ENCODE assay signal across 20 cellular contexts in the genomic region with DNA sequence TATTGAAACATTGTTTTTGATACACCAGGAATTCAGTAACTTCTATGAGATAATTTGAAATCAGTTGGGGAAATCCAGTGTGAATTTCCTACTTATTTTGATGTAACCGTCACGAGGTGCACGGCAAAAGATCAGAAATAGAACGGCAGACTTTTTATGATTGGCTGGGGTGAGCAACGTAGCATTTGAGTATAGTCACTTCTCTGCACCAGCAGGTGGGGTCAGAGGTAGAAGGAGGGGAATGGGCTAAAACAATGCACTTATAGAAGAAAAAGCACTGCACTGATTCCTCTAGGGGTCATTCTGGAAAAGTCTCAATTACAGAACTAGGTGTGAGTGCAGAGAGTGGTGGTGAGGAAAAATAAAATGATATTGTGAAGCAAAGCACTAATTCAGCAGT. TPM values are rescaled to one million over a fixed set of nuclear protein-coding genes. Genes with fewer than 3 reads are reported as not detected.
DNase-seq lines count a peak whose midpoint lies in the region; TF ChIP-seq lines count a peak whose summit lies in the region.
"Had no signal": no experiment of that assay in that cellular context is flagged by ENCODE, and none has a peak within 500 bp of the region (broad histone marks: within the 10 kb centered on the region; RNA-seq: fewer than 3 reads in every experiment).

No MANE protein-coding gene starts in this region.

- H3K79me2 ChIP-seq in smooth muscle cell (ENCODE audit: low read depth) (no peaks in the 10 kb centered on the region), osteoblast (ENCODE audit: insufficient read depth, low read length) (no peaks in the 10 kb centered on the region)
- H3K79me2 ChIP-seq: parathyroid adenoma had no signal

- H3K4me3 ChIP-seq in left ventricle myocardium inferior (no peak overlapping the region), endodermal cell (ENCODE audit: low read length) (no peak overlapping the region), smooth muscle cell (no peak overlapping the region), osteoblast (ENCODE audit: insufficient read depth, low read length) (no peak overlapping the region)

- H4K20me1 ChIP-seq in smooth muscle cell (ENCODE audit: low read depth), result no peaks in the 10 kb centered on the region
- H4K20me1 ChIP-seq in osteoblast (ENCODE audit: insufficient read depth, low read length), result no peaks in the 10 kb centered on the region

- no peak overlapping the region for H3K27ac Mint-ChIP-seq in endodermal cell
- H3K27ac Mint-ChIP-seq in osteocyte (ENCODE audit: unreplicated experiment), result no peak overlapping the region
- H3K27ac Mint-ChIP-seq: T-cell had no signal

- H3K9ac ChIP-seq in endodermal cell (ENCODE audit: extremely low read depth, low read length, poor library complexity, severe bottlenecking), result no peak overlapping the region
- H3K9ac ChIP-seq in smooth muscle cell (ENCODE audit: low read depth), result no peak overlapping the region
- H3K9ac ChIP-seq: parathyroid adenoma had no signal

- H3K36me3 ChIP-seq in left ventricle myocardium inferior (no peaks in the 10 kb centered on the region), endodermal cell (ENCODE audit: control insufficient read depth, insufficient read depth, low read length) (no peaks in the 10 kb centered on the region), smooth muscle cell (ENCODE audit: low read depth) (no peaks in the 10 kb centered on the region), osteoblast (ENCODE audit: insufficient read depth, low read length) (no peaks in the 10 kb centered on the region)
- H3K36me3 ChIP-seq: WERI-Rb-1 had no signal

- H3K36me3 Mint-ChIP-seq in endodermal cell (ENCODE audit: low read depth) (no peaks in the 10 kb centered on the region), osteocyte (ENCODE audit: unreplicated experiment) (no peaks in the 10 kb centered on the region)
- H3K36me3 Mint-ChIP-seq: T-cell had no signal

- DNase-seq in left ventricle myocardium inferior, result no peak
- no peak for DNase-seq in cardiac septum (ENCODE audit: low spot score)
- DNase-seq in NAMALWA (ENCODE audit: low spot score), result peak; percentile 27
- DNase-seq in endodermal cell, result no peak
- DNase-seq in smooth muscle cell (lab: John Stamatoyannopoulos, UW; ENCODE audit: unreplicated experiment), result no peak
- DNase-seq in osteoblast (ENCODE audit: insufficient read length, low spot score, missing footprints), result no peak
- DNase-seq in osteocyte (ENCODE audit: extremely low spot score, unreplicated experiment), result no peak
- no peak for DNase-seq in nucleus accumbens (lab: John Stamatoyannopoulos, UW)
- DNase-seq: activated effector memory CD4-positive, alpha-beta T cell treated with Interleukin-2 at 50 U/mL for 16 hours; aorta; glutamatergic neuron; kidney; NCI-H187 treated with DMSO at 0.1 percent for 48 hours; NCI-H510A treated with DMSO at 0.1 percent for 48 hours; stimulated activated CD4-positive, alpha-beta T cell treated with anti-CD3 and anti-CD28 coated beads, Interleukin-12 subunit alpha, Interleukin-12 subunit beta, amount 100 ng/mL, for 4 hours; stimulated activated naive CD8-positive, alpha-beta T cell treated with anti-CD3 and anti-CD28 coated beads, Interleukin-15, amount 100 ng/mL, for 72 hours; T-cell; WERI-Rb-1 had no signal

- H3K27me3 Mint-ChIP-seq in endodermal cell (ENCODE audit: insufficient read depth) (peaks cover 4% of the 10 kb centered on the region), osteocyte (ENCODE audit: unreplicated experiment) (no peaks in the 10 kb centered on the region)

- H3K4me1 ChIP-seq in left ventricle myocardium inferior (no peaks in the 10 kb centered on the region), endodermal cell (ENCODE audit: control insufficient read depth, insufficient read depth, low read length) (no peaks in the 10 kb centered on the region), smooth muscle cell (ENCODE audit: low read depth) (peaks cover 6% of the 10 kb centered on the region), osteoblast (ENCODE audit: insufficient read depth, low read length) (peaks cover 13% of the 10 kb centered on the region)
- H3K4me1 ChIP-seq: parathyroid adenoma had no signal

- intact Hi-C loops in left ventricle myocardium inferior (cut with micrococcal nuclease) (no loop called here), cardiac septum (cut with DNase I) (no loop called here)

- no peaks in the 10 kb centered on the region for H3K27me3 ChIP-seq in left ventricle myocardium inferior (ENCODE audit: low read depth)
- H3K27me3 ChIP-seq in endodermal cell (ENCODE audit: control insufficient read depth, insufficient read depth, low read length, poor library complexity, severe bottlenecking), result no peaks in the 10 kb centered on the region
- H3K27me3 ChIP-seq in smooth muscle cell (ENCODE audit: low read depth), result no peaks in the 10 kb centered on the region
- H3K27me3 ChIP-seq in osteoblast (ENCODE audit: insufficient read depth, low read length), result no peaks in the 10 kb centered on the region

- H3F3A ChIP-seq in smooth muscle cell (ENCODE audit: low read depth), result peaks cover 10% of the 10 kb centered on the region

- H3K4me2 ChIP-seq in smooth muscle cell (peak overlapping the region; percentile 45), osteoblast (ENCODE audit: insufficient read depth, low read length) (no peak overlapping the region)

- peak; percentile 23 for TF ChIP-seq CTCF in left ventricle myocardium inferior (IDR thresholded peaks at IDR 0.05; ENCODE audit: borderline replicate concordance)
- TF ChIP-seq CTCF in endodermal cell (conservative IDR thresholded peaks at IDR 0.05), result peak; percentile 82
- no peak for TF ChIP-seq CTCF in smooth muscle cell (IDR thresholded peaks at IDR 0.05; ENCODE audit: borderline replicate concordance, insufficient read depth, poor library complexity, severe bottlenecking)
- TF ChIP-seq CTCF in osteoblast (IDR thresholded peaks at IDR 0.05; ENCODE audit: extremely low read depth, low read depth, low read length), result no peak
- no peak for TF ChIP-seq CTCF in osteocyte (IDR thresholded peaks at IDR 0.05)

- H3K4me1 Mint-ChIP-seq in endodermal cell (peaks cover 17% of the 10 kb centered on the region), osteocyte (ENCODE audit: unreplicated experiment) (peaks cover 11% of the 10 kb centered on the region)
- H3K4me1 Mint-ChIP-seq: stimulated activated naive CD8-positive, alpha-beta T cell treated with anti-CD3 and anti-CD28 coated beads, Interleukin-15, amount 100 ng/mL, for 72 hours; T-cell had no signal

- no peak overlapping the region for H2AFZ ChIP-seq in smooth muscle cell (ENCODE audit: low read depth)
- H2AFZ ChIP-seq in osteoblast (ENCODE audit: low read length), result no peak overlapping the region
- H2AFZ ChIP-seq: parathyroid adenoma had no signal

- no peak overlapping the region for H3K27ac ChIP-seq in left ventricle myocardium inferior (replicated peaks)
- H3K27ac ChIP-seq in endodermal cell (ENCODE audit: low read depth, low read length), result no peak overlapping the region
- H3K27ac ChIP-seq in smooth muscle cell (ENCODE audit: low read depth), result peak overlapping the region; percentile 86
- no peak overlapping the region for H3K27ac ChIP-seq in osteoblast (ENCODE audit: low read depth, low read length)
- H3K27ac ChIP-seq: HL-60, parathyroid adenoma, WERI-Rb-1 had no signal

- H3K9me3 ChIP-seq in left ventricle myocardium inferior (replicated peaks), result no peaks in the 10 kb centered on the region
- no peaks in the 10 kb centered on the region for H3K9me3 ChIP-seq in endodermal cell (ENCODE audit: control insufficient read depth, low read length)
- H3K9me3 ChIP-seq in smooth muscle cell (replicated peaks; ENCODE audit: low read depth), result no peaks in the 10 kb centered on the region
- H3K9me3 ChIP-seq in osteoblast (ENCODE audit: low read depth, low read length), result no peaks in the 10 kb centered on the region

- H3K9me3 Mint-ChIP-seq in endodermal cell, result no peaks in the 10 kb centered on the region
- no peaks in the 10 kb centered on the region for H3K9me3 Mint-ChIP-seq in osteocyte (ENCODE audit: unreplicated experiment)
- H3K9me3 Mint-ChIP-seq: stimulated activated naive CD8-positive, alpha-beta T cell treated with anti-CD3 and anti-CD28 coated beads, Interleukin-15, amount 100 ng/mL, for 72 hours; T-cell had no signal

- H3K4me3 Mint-ChIP-seq in endodermal cell (no peak overlapping the region), osteocyte (ENCODE audit: unreplicated experiment) (no peak overlapping the region)
- H3K4me3 Mint-ChIP-seq: stimulated activated naive CD8-positive, alpha-beta T cell treated with anti-CD3 and anti-CD28 coated beads, Interleukin-15, amount 100 ng/mL, for 72 hours; T-cell had no signal

- WGBS in endodermal cell (ENCODE audit: insufficient coverage in 1 of 2, insufficient read length in 1 of 2), 2 experiments, result 55 to 60% methylated on average over 4 to 5 of the region's 5 CpGs
- WGBS in smooth muscle cell (ENCODE audit: low lambda C conversion rate), result 67% methylated on average over 5 of the region's 5 CpGs

RNA-seq across cellular contexts. Expression of gene SSPN, which starts 7.9 kb away (rescaled TPM):
- total RNA-seq in left ventricle myocardium inferior, result 67.4 TPM
- 118 TPM for total RNA-seq in cardiac septum
- total RNA-seq in endodermal cell, result 1 to 10 TPM; 1.3 to 3.7 TPM
- 3.8 TPM for polyA plus RNA-seq in endodermal cell (2013, experiment 1 of 2)
- polyA plus RNA-seq in endodermal cell (2013, experiment 2 of 2), result 3.8 TPM
- 24.4 and 31.9 TPM in 2 replicates for total RNA-seq in smooth muscle cell
- polyA plus RNA-seq in smooth muscle cell, result 18.8 and 22.6 TPM in 2 replicates
- total RNA-seq in osteoblast, result 9.8 and 18.9 TPM in 2 replicates
- 19.2 and 23.3 TPM in 2 replicates for total RNA-seq in osteocyte

Comparison
In these comparisons a context has a peak if more than half of its experiments do, and no peak if none do; other contexts are left out.
1. CTCF ChIP-seq: peak in left ventricle myocardium inferior (single experiment) and endodermal cell (single experiment); none in smooth muscle cell (single experiment), osteoblast (single experiment) and osteocyte (single experiment).